Comparison of ENCODE assay signal across 25 cellular contexts in the genomic region with DNA sequence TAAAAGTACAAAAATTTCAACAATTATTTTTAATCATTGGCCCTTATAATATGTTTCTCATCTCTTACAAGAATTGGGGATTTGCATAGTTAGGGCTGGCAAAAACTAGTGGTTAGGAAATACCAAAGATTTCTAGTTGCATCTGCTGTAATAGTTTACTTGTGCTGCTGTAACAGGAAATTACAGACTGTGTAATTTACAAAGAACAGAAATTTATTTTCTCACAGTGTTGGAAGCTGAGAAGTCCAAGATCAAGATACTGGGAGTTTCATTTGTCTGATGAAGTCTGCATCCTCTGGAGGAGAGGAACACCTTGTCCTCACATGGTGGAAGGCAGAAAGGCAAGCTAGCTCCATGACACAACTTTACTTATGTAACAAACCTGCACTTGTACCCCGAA.
"Had no signal": no experiment of that assay in that cellular context is flagged by ENCODE, and none has a peak within 500 bp of the region (broad histone marks: within the 10 kb centered on the region; RNA-seq: fewer than 3 reads in every experiment).

No MANE protein-coding gene starts in this region.

- H3K4me1 Mint-ChIP-seq: activated naive CD4-positive, alpha-beta T cell treated with anti-CD3 and anti-CD28 coated beads, Interleukin-2, amount 50 U/mL, for 24 hours; T-helper 17 cell; WTC11 had no signal

- DNase-seq: activated CD4-positive, alpha-beta T cell treated with anti-CD3 and anti-CD28 coated beads for 48 hours; activated CD4-positive, alpha-beta T cell treated with anti-CD3 and anti-CD28 coated beads, Interleukin-2, amount 50 U/mL, for 4 hours; activated CD4-positive, CD25-positive, alpha-beta regulatory T cell treated with anti-CD3 and anti-CD28 coated beads, Interleukin-2, amount 50 U/mL, for 72 hours; activated CD8-positive, alpha-beta T cell treated with anti-CD3 and anti-CD28 coated beads, Interleukin-2, amount 10 ng/mL, durations not matched to agents 7 days and 5 days; activated effector memory CD4-positive, alpha-beta T cell treated with Interleukin-2 at 50 U/mL for 16 hours; activated naive CD4-positive, alpha-beta T cell; activated T-cell treated with anti-CD3 and anti-CD28 coated beads, Interleukin-2, amount 50 U/mL, for 24 hours; amygdala; brain microvascular endothelial cell; Karpas-422; MM.1S; NCI-H1105 treated with DMSO at 0.1 percent for 48 hours; NCI-H1436 treated with DMSO at 0.1 percent for 48 hours; NCI-H187; NCI-H2081; NCI-H510A treated with DMSO at 0.1 percent for 48 hours; NCI-H69; Peyer's patch; SIG-M5; T-helper 17 cell; T-helper 9 cell had no signal

- H3K27ac ChIP-seq: brain microvascular endothelial cell, Peyer's patch had no signal

- H3K27me3 Mint-ChIP-seq: activated naive CD4-positive, alpha-beta T cell treated with anti-CD3 and anti-CD28 coated beads, Interleukin-2, amount 50 U/mL, for 24 hours; activated T-cell treated with anti-CD3 and anti-CD28 coated beads, Interleukin-2, amount 50 U/mL, for 24 hours; T-helper 17 cell had no signal

- H3K9me3 Mint-ChIP-seq: activated T-cell treated with anti-CD3 and anti-CD28 coated beads, Interleukin-2, amount 50 U/mL, for 24 hours; activated T-helper 1 cell treated with anti-CD3 and anti-CD28 coated beads, Interleukin-12 subunit alpha, Interleukin-12 subunit beta, Interleukin-2, Interleukin-4 antibody, amounts not matched to agents 30 ng/mL and 10 ng/mL and 1 ng/mL, durations not matched to agents 14 hours and 24 hours and 36 hours had no signal

- H3K36me3 ChIP-seq: brain microvascular endothelial cell, Peyer's patch had no signal

- H3K36me3 Mint-ChIP-seq: activated naive CD4-positive, alpha-beta T cell treated with anti-CD3 and anti-CD28 coated beads, Interleukin-2, amount 50 U/mL, for 24 hours; WTC11 had no signal

- H3K4me3 ChIP-seq: K562, Peyer's patch had no signal

- H3K27me3 ChIP-seq: brain microvascular endothelial cell, Peyer's patch had no signal

- H3K27ac Mint-ChIP-seq: activated CD8-positive, alpha-beta T cell treated with anti-CD3 and anti-CD28 coated beads, Interleukin-2, amount 10 ng/mL, durations not matched to agents 7 days and 5 days; activated naive CD4-positive, alpha-beta T cell treated with anti-CD3 and anti-CD28 coated beads, Interleukin-2, amount 50 U/mL, for 24 hours; activated T-cell treated with anti-CD3 and anti-CD28 coated beads, Interleukin-2, amount 50 U/mL, for 24 hours; activated T-helper 1 cell treated with anti-CD3 and anti-CD28 coated beads, Interleukin-12 subunit alpha, Interleukin-12 subunit beta, Interleukin-2, Interleukin-4 antibody, amounts not matched to agents 30 ng/mL and 10 ng/mL and 1 ng/mL, durations not matched to agents 14 hours and 24 hours and 36 hours; T-helper 17 cell; WTC11 had no signal

- H3K4me3 Mint-ChIP-seq: activated CD8-positive, alpha-beta T cell treated with anti-CD3 and anti-CD28 coated beads, Interleukin-2, amount 10 ng/mL, durations not matched to agents 7 days and 5 days; activated naive CD4-positive, alpha-beta T cell treated with anti-CD3 and anti-CD28 coated beads, Interleukin-2, amount 50 U/mL, for 24 hours; activated T-cell treated with anti-CD3 and anti-CD28 coated beads, Interleukin-2, amount 50 U/mL, for 24 hours; activated T-helper 1 cell treated with anti-CD3 and anti-CD28 coated beads, Interleukin-12 subunit alpha, Interleukin-12 subunit beta, Interleukin-2, Interleukin-4 antibody, amounts not matched to agents 30 ng/mL and 10 ng/mL and 1 ng/mL, durations not matched to agents 14 hours and 24 hours and 36 hours; T-helper 17 cell; WTC11 had no signal

- H3K4me1 ChIP-seq: Peyer's patch had no signal

- H3K9me3 ChIP-seq: Peyer's patch had no signal

- ATAC-seq: activated CD8-positive, alpha-beta T cell treated with anti-CD3 and anti-CD28 coated beads, Interleukin-2, amount 10 ng/mL, durations not matched to agents 7 days and 5 days; K562; T-helper 17 cell; WTC11 had no signal
